1 cellular context compared by ENCODE assay signal in genomic region chr17:40854175-40854814, GRCh38.
A peak's percentile ranks its signal among the peaks of the same experiment; 100 is the strongest.
TF ChIP-seq lines count a peak whose summit lies in the region.

No MANE protein-coding gene starts in this region.

TF ChIP-seq in K562, 482 proteins besides CTCF, POLR2A, EP300 and RAD21 (continued from another document):
- TF ChIP-seq RBM15 (IDR thresholded peaks at IDR 0.05; ENCODE audit: insufficient read depth, low read length) (no peak), ADNP (tag; IDR thresholded peaks at IDR 0.05) (no peak), KAT7 (CRISPR knock-in tag; IDR thresholded peaks at IDR 0.05; ENCODE audit: borderline replicate concordance) (no peak), CBFA2T2 (conservative IDR thresholded peaks at IDR 0.05) (peak; percentile 38; the same call in 1 of the 2 replicates), GATAD2B (IDR thresholded peaks at IDR 0.05; ENCODE audit: borderline replicate concordance) (peak; percentile 36; the same call in 1 of the 2 replicates)
- TF ChIP-seq, protein P1, sequence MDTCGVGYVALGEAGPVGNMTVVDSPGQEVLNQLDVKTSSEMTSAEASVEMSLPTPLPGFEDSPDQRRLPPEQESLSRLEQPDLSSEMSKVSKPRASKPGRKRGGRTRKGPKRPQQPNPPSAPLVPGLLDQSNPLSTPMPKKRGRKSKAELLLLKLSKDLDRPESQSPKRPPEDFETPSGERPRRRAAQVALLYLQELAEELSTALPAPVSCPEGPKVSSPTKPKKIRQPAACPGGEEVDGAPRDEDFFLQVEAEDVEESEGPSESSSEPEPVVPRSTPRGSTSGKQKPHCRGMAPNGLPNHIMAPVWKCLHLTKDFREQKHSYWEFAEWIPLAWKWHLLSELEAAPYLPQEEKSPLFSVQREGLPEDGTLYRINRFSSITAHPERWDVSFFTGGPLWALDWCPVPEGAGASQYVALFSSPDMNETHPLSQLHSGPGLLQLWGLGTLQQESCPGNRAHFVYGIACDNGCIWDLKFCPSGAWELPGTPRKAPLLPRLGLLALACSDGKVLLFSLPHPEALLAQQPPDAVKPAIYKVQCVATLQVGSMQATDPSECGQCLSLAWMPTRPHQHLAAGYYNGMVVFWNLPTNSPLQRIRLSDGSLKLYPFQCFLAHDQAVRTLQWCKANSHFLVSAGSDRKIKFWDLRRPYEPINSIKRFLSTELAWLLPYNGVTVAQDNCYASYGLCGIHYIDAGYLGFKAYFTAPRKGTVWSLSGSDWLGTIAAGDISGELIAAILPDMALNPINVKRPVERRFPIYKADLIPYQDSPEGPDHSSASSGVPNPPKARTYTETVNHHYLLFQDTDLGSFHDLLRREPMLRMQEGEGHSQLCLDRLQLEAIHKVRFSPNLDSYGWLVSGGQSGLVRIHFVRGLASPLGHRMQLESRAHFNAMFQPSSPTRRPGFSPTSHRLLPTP (IDR thresholded peaks at IDR 0.05; ENCODE audit: borderline replicate concordance, extremely low read depth, insufficient read length), result no peak
- TF ChIP-seq, protein P2, sequence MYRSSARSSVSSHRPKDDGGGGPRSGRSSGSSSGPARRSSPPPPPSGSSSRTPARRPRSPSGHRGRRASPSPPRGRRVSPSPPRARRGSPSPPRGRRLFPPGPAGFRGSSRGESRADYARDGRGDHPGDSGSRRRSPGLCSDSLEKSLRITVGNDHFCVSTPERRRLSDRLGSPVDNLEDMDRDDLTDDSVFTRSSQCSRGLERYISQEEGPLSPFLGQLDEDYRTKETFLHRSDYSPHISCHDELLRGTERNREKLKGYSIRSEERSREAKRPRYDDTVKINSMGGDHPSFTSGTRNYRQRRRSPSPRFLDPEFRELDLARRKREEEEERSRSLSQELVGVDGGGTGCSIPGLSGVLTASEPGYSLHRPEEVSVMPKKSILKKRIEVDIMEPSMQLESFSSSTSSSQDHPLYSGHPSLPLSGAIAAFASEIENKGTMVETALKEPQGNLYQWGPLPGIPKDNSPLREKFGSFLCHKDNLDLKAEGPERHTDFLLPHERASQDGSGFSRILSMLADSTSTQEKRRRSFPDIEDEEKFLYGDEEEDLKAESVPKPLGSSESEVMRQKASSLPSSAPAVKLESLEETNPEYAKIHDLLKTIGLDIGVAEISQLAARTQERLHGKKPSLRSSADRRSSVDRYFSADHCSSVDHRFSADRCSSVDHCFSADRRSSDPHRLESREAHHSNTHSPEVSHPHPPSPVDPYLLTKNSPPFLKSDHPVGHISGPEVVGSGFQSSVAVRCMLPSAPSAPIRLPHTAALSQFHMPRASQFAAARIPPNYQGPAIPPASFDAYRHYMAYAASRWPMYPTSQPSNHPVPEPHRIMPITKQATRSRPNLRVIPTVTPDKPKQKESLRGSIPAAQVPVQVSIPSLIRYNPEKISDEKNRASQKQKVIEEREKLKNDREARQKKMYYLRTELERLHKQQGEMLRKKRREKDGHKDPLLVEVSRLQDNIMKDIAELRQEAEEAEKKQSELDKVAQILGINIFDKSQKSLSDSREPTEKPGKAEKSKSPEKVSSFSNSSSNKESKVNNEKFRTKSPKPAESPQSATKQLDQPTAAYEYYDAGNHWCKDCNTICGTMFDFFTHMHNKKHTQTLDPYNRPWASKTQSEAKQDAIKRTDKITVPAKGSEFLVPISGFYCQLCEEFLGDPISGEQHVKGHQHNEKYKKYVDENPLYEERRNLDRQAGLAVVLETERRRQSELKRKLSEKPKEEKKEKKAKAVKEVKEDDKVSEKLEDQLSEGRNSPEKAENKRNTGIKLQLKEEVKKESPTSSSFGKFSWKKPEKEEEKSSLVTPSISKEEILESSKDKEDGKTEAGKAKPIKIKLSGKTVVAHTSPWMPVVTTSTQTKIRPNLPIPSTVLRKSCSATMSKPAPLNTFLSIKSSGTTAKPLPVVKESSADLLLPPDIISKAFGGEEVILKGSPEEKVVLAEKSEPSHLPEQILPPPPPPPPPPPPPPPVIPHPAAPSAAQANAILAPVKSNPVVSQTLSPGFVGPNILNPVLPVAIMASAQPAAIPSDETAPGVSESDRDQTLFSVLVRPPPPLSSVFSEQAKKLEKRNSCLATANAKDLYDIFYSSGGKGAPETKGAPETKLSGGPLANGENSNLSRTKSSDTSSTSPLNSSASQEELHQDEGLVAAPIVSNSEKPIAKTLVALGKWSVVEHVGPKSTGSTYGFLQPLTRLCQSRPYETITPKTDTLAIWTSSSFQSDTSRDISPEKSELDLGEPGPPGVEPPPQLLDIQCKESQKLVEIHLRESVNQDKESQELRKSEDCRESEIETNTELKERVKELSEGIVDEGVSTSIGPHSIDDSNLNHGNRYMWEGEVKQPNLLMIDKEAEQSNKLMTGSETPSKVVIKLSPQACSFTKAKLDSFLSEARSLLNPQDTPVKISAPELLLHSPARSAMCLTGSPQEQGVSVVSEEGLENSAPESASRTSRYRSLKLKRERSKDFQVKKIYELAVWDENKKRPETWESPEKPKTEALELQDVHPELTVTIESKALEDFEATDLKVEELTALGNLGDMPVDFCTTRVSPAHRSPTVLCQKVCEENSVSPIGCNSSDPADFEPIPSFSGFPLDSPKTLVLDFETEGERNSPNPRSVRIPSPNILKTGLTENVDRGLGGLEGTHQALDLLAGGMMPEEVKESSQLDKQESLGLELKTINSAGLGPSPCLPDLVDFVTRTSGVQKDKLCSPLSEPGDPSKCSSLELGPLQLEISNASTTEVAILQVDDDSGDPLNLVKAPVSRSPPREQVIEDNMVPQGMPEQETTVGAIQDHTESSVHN (IDR thresholded peaks at IDR 0.05; ENCODE audit: borderline replicate concordance in 1 of 2, low read depth in 1 of 2), result peak in 1 of 2 experiments; percentile 68; a peak in 1 of 4 replicates
